ENCODE assay signal across 2 cellular contexts in genomic region chr6:3372912-3373554, GRCh38.
TF ChIP-seq lines count a peak whose summit lies in the region.

No MANE protein-coding gene starts in this region.

TF ChIP-seq in A549, 52 proteins besides CTCF, POLR2A, EP300 and RAD21 (continued from another document):
- no peak for TF ChIP-seq PBX3 (IDR thresholded peaks at IDR 0.05)
- no peak for TF ChIP-seq MAX (IDR thresholded peaks at IDR 0.05)
- no peak for TF ChIP-seq RCOR1 (IDR thresholded peaks at IDR 0.05; ENCODE audit: low read depth, low read length)

TF ChIP-seq in SK-N-SH, 30 proteins besides CTCF, POLR2A, EP300 and RAD21 (continued from another document):
- no peak for TF ChIP-seq ZBTB33 (IDR thresholded peaks at IDR 0.05; ENCODE audit: borderline replicate concordance, low read depth)
- no peak for TF ChIP-seq USF2 (IDR thresholded peaks at IDR 0.05; ENCODE audit: borderline replicate concordance, low read depth, low read length)
- TF ChIP-seq FOXM1 (IDR thresholded peaks at IDR 0.05; ENCODE audit: low read depth) = no peak
- no peak for TF ChIP-seq FOXJ3 (CRISPR knock-in tag; IDR thresholded peaks at IDR 0.05)
- TF ChIP-seq TCF12 (IDR thresholded peaks at IDR 0.05) = no peak
